In genomic region chr21:15241997-15242767, GRCh38 we compare ENCODE assay signal across 2 cellular contexts.
A peak's percentile ranks its signal among the peaks of the same experiment; 100 is the strongest.
TF ChIP-seq lines count a peak whose summit lies in the region.

No MANE protein-coding gene starts in this region.

TF ChIP-seq in GM23338, 12 proteins besides CTCF, POLR2A, EP300 and RAD21 (continues in another document):
- TF ChIP-seq REST (IDR thresholded peaks at IDR 0.05; ENCODE audit: unreplicated experiment): no peak
- peak; percentile 13; the same call in 1 of the 2 replicates for TF ChIP-seq CREB1 (CRISPR knock-in tag; IDR thresholded peaks at IDR 0.05; ENCODE audit: low read depth)
- no peak for TF ChIP-seq ETS1 (IDR thresholded peaks at IDR 0.05)
- TF ChIP-seq JUNB (IDR thresholded peaks at IDR 0.05; ENCODE audit: unreplicated experiment): no peak
- no peak for TF ChIP-seq EZH2phosphoT487 (IDR thresholded peaks at IDR 0.05; ENCODE audit: unreplicated experiment)
- peak; percentile 48; the same call in 1 of the 2 replicates for TF ChIP-seq NANOG (IDR thresholded peaks at IDR 0.05; ENCODE audit: borderline replicate concordance)
- TF ChIP-seq STAT1 (IDR thresholded peaks at IDR 0.05; ENCODE audit: unreplicated experiment): no peak
- TF ChIP-seq ZNF114 (CRISPR knock-in tag; IDR thresholded peaks at IDR 0.05): 0 out of 2 replicates have a peak, but pooled peaks have one; percentile 6
- TF ChIP-seq ZNF462 (CRISPR knock-in tag; IDR thresholded peaks at IDR 0.05): no peak; the same call in 1 of the 2 replicates
- TF ChIP-seq ZNF331 (CRISPR knock-in tag; IDR thresholded peaks at IDR 0.05; ENCODE audit: low read depth): no peak
- peak; percentile 40 for TF ChIP-seq POLR2AphosphoS5 (IDR thresholded peaks at IDR 0.05; ENCODE audit: low read depth)

TF ChIP-seq in endothelial cell of umbilical vein, 7 proteins besides CTCF, POLR2A, EP300 and RAD21 (continued from another document):
- TF ChIP-seq POLR2AphosphoS5 (IDR thresholded peaks at IDR 0.05; ENCODE audit: insufficient read depth, low read depth, low read length) (no peak), MYC (IDR thresholded peaks at IDR 0.05; ENCODE audit: low read depth, low read length) (no peak), MAX (IDR thresholded peaks at IDR 0.05; ENCODE audit: insufficient read depth, insufficient read length) (no peak), EZH2 (IDR thresholded peaks at IDR 0.05; ENCODE audit: borderline replicate concordance, low read depth, low read length, severe bottlenecking) (no peak)
TF ChIP-seq in endothelial cell of umbilical vein: peak in this region for 0.
